Comparison of ENCODE assay signal across 8 cellular contexts in genomic region chr16:67279296-67280089, GRCh38.
DNase-seq lines count a peak whose midpoint lies in the region; ATAC-seq lines count a peak whose summit lies in the region.

Gene PLEKHG4 (plus strand): TSS chr16:67279532. CDS start chr16:67280045, 513 bp downstream.

- peaks cover 13 to 18% of the 10 kb centered on the region in 2 donors for H3K4me1 ChIP-seq in mucosa of rectum (ENCODE audit: control insufficient read depth in 2 of 2, insufficient read depth in 2 of 2, low read length in 2 of 2)

- H3K27ac ChIP-seq in epithelial cell of prostate, result peak within 1 kb of the TSS; percentile 87
- peak within 1 kb of the TSS; percentile 35 to 48 for H3K27ac ChIP-seq in mucosa of rectum (ENCODE audit: low read depth in 2 of 2, low read length in 2 of 2)

- peak within 1 kb of the TSS; percentile 60 to 65 for H3K9ac ChIP-seq in mucosa of rectum (ENCODE audit: low read depth in 1 of 2, low read length in 2 of 2)

- H3K36me3 ChIP-seq in mucosa of rectum (ENCODE audit: control insufficient read depth in 2 of 2, insufficient read depth in 2 of 2, low read length in 2 of 2), result peaks cover 0 to 9% of the 10 kb centered on the region in 2 donors

- H3K27me3 ChIP-seq in mucosa of rectum (ENCODE audit: control insufficient read depth in 2 of 2, insufficient read depth in 2 of 2, low read length in 2 of 2), result no peaks in the 10 kb centered on the region

- ATAC-seq in GM19023 (IDR thresholded peaks at IDR 0.05; ENCODE audit: unreplicated experiment) (peak; percentile 71), HG03442 (IDR thresholded peaks at IDR 0.05; ENCODE audit: unreplicated experiment) (peak; percentile 80)

- DNase-seq in AML-193 (lab: John Stamatoyannopoulos, UW) (peak; percentile 68 to 76), NOMO-1 (lab: John Stamatoyannopoulos, UW; ENCODE audit: unreplicated experiment in 2 of 2) (peak; percentile 83 to 88), epithelial cell of prostate (ENCODE audit: low read depth, low spot score) (no peak)
- DNase-seq in activated CD8-positive, alpha-beta memory T cell treated with anti-CD3 and anti-CD28 coated beads, Interleukin-2, amount 50 U/mL, for 1 hour (ENCODE audit: extremely low read depth), result peak; percentile 41
- peak; percentile 48 for DNase-seq in stimulated activated CD8-positive, alpha-beta memory T cell treated with anti-CD3 and anti-CD28 coated beads, Interleukin-7, amount 100 ng/mL, for 24 hours (ENCODE audit: low read depth)

- H3K9me3 ChIP-seq in mucosa of rectum (ENCODE audit: control insufficient read depth in 2 of 2, low read length in 2 of 2), result no peaks in the 10 kb centered on the region

- peak within 1 kb of the TSS; percentile 56 to 81 for H3K4me3 ChIP-seq in mucosa of rectum (ENCODE audit: low read length in 2 of 2)
